In the genomic region with DNA sequence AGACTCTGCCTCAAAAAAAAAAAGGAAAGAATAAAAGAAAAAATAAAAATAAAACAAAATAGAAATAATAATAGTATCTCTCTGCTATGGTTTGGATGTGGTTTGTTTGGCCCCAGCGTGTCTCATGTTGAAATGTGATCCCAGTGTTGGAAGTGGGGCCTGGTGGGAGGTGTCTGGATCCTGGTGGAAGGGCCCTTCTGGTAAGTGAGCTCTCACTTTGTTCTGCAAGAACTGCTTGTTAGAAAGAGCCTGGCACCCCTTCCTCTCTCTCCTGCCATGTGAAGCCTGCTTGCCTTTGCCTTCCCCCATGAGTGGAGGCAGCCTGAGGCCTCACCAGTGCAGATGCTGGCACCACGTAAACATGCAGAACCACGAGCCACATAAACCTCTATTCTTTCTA, we compare ENCODE assay signal across 15 cellular contexts. TPM values are rescaled to one million over a fixed set of nuclear protein-coding genes. Genes with fewer than 3 reads are reported as not detected.
DNase-seq lines count a peak whose midpoint lies in the region; ATAC-seq and TF ChIP-seq lines count a peak whose summit lies in the region.
"Had no signal": no experiment of that assay in that cellular context is flagged by ENCODE, and none has a peak within 500 bp of the region (broad histone marks: within the 10 kb centered on the region; RNA-seq: fewer than 3 reads in every experiment).

No MANE protein-coding gene starts in this region.

- H3K4me3 ChIP-seq in IMR-90 (ENCODE audit: insufficient read depth, low read depth, low read length) = no peak overlapping the region
- no peak overlapping the region for H3K4me3 ChIP-seq in upper lobe of right lung
- H3K4me3 ChIP-seq: GM12878 had no signal

- H3K4me2 ChIP-seq in IMR-90 (ENCODE audit: low read depth, low read length) = peak overlapping the region; percentile 22; the same call in 1 of the 2 replicates

- H3K79me1 ChIP-seq in IMR-90 (ENCODE audit: low read depth in 1 of 2, low read length in 2 of 2) = no peaks in the 10 kb centered on the region; a peak in 1 of 4 replicates

- no peak overlapping the region for H3K23ac ChIP-seq in IMR-90 (ENCODE audit: low read depth, low read length)

- H4K5ac ChIP-seq in IMR-90 (ENCODE audit: low read depth, low read length) = 0 out of 2 replicates have a peak overlapping the region, but pooled peaks have one; percentile 58

- H3K18ac ChIP-seq in IMR-90 (ENCODE audit: low read depth, low read length) = no peak overlapping the region

- ATAC-seq in IMR-90 (ENCODE audit: low read depth) (peak; percentile 56), upper lobe of right lung (peak; percentile 16)

- in situ Hi-C loops in IMR-90 (cut with MboI; ENCODE audit: low sequenced_read_pairs) = loop anchor here (10.0 kb wide), 1 partner anchor 272 kb away; no protein-coding TSS in a partner anchor

- no peak overlapping the region for H2BK15ac ChIP-seq in IMR-90 (ENCODE audit: low read depth, low read length)

- POLR2A ChIA-PET in IMR-90 (lab: Charles Lee; ENCODE audit: unreplicated experiment) (no interaction called here), GM10248 (lab: Yijun Ruan, JAX) (no interaction called here)

- H4K20me1 ChIP-seq in IMR-90 (ENCODE audit: insufficient read depth, low read length) = no peaks in the 10 kb centered on the region

- H3K27me3 ChIP-seq in IMR-90 (ENCODE audit: control insufficient read depth, insufficient read depth, low read length) (no peaks in the 10 kb centered on the region), upper lobe of right lung (no peaks in the 10 kb centered on the region)
- H3K27me3 ChIP-seq: BE2C had no signal

- no TSS peak for BruUV-seq in IMR-90 (replicated peaks; lab: Mats Ljungman, UMichigan)

- no peak overlapping the region for H2BK20ac ChIP-seq in IMR-90 (ENCODE audit: low read depth, low read length)

- CTCF ChIA-PET in IMR-90 (lab: Yijun Ruan, JAX) = no interaction called here
- CTCF ChIA-PET in GM10248 (lab: Yijun Ruan, JAX) = interaction anchor here (2.0 kb wide), 1 partner anchor 136 kb away, joined by 6 read pairs; no protein-coding TSS in a partner anchor

- no peak overlapping the region for H4K8ac ChIP-seq in IMR-90 (ENCODE audit: low read depth in 2 of 2, low read length in 2 of 2)

- TF ChIP-seq POLR2A in IMR-90 (IDR thresholded peaks at IDR 0.05; ENCODE audit: low read depth, low read length) = no peak

- H3K36me3 ChIP-seq in IMR-90 (ENCODE audit: control insufficient read depth, insufficient read depth, low read length) (peaks cover 9% of the 10 kb centered on the region), upper lobe of right lung (no peaks in the 10 kb centered on the region)
- H3K36me3 ChIP-seq: BE2C had no signal

- H2AK9ac ChIP-seq in IMR-90 (replicated peaks; ENCODE audit: low read depth, low read length, poor library complexity) = no peak overlapping the region

- no peak overlapping the region for H3K14ac ChIP-seq in IMR-90 (replicated peaks; ENCODE audit: low read depth, low read length)

- TF ChIP-seq CTCF in IMR-90 (conservative IDR thresholded peaks at IDR 0.05; ENCODE audit: low read depth, low read length) (no peak), upper lobe of right lung (IDR thresholded peaks at IDR 0.05) (no peak), GM10248 (IDR thresholded peaks at IDR 0.05; ENCODE audit: control extremely low read depth, extremely low read depth, low read depth, missing control alignments) (no peak)

- H3K27ac ChIP-seq in IMR-90 (ENCODE audit: insufficient read depth, low read length) (no peak overlapping the region), upper lobe of right lung (no peak overlapping the region)

- H3K4ac ChIP-seq in IMR-90 (ENCODE audit: low read depth, low read length) = no peak overlapping the region

- H3K9ac ChIP-seq in IMR-90 (ENCODE audit: low read depth, low read length) = no peak overlapping the region

- intact Hi-C loops in IMR-90 (cut with micrococcal nuclease) (no loop called here), upper lobe of right lung (cut with DNase I) (no loop called here)

- no peak overlapping the region for H2BK5ac ChIP-seq in IMR-90 (ENCODE audit: low read depth, low read length, poor library complexity, severe bottlenecking)

- H4K91ac ChIP-seq in IMR-90 (ENCODE audit: insufficient read depth, low read depth, low read length) = no peak overlapping the region

- H2AK5ac ChIP-seq in IMR-90 (ENCODE audit: low read depth, low read length) = no peak overlapping the region

- no peak overlapping the region for H2AFZ ChIP-seq in IMR-90 (replicated peaks; ENCODE audit: low read length, poor library complexity)

- dilution Hi-C loops in IMR-90 (cut with HindIII; ENCODE audit: low sequenced_read_pairs, unreplicated experiment) = no loop called here

- H3K9me3 ChIP-seq in IMR-90 (ENCODE audit: control insufficient read depth, insufficient read depth, low read length) (no peaks in the 10 kb centered on the region), upper lobe of right lung (no peaks in the 10 kb centered on the region)
- H3K9me3 ChIP-seq: BE2C, Caco-2 had no signal

- WGBS in IMR-90 (ENCODE audit: extremely low coverage in 2 of 2, insufficient read length in 1 of 2), 2 experiments = no CpG with 5 or more reads among the region's 3 CpGs

- peak; percentile 13 for DNase-seq in IMR-90
- peak; percentile 17 for DNase-seq in NCI-H2029 (lab: John Stamatoyannopoulos, UW)
- peak; percentile 13 for DNase-seq in iris pigment epithelial cell (ENCODE audit: low read depth)
- no peak for DNase-seq in upper lobe of right lung
- DNase-seq in cerebellar nuclear complex (lab: John Stamatoyannopoulos, UW) = no peak
- DNase-seq in GM10248 (ENCODE audit: extremely low spot score) = no peak
- DNase-seq: ACHN; C1 segment of cervical spinal cord; Caco-2; CD4-positive, CD25-positive, alpha-beta regulatory T cell; CD8-positive, alpha-beta memory T cell; GF-D8; H9 had no signal

- 0 out of 2 replicates have a peak, but pooled peaks cover under 1% of the 10 kb centered on the region for H3K9me1 ChIP-seq in IMR-90 (ENCODE audit: insufficient read depth, low read length)

- no peak overlapping the region for H2BK120ac ChIP-seq in IMR-90 (ENCODE audit: low read depth, low read length)

- H3K4me1 ChIP-seq in IMR-90 (ENCODE audit: control insufficient read depth, insufficient read depth, low read length) (peaks cover 5% of the 10 kb centered on the region; the same call in 1 of the 2 replicates), upper lobe of right lung (no peaks in the 10 kb centered on the region)
- H3K4me1 ChIP-seq: Caco-2 had no signal

- H3K56ac ChIP-seq in IMR-90 (ENCODE audit: extremely low read depth, insufficient read depth, low read length) = no peak overlapping the region

- no peak for TF ChIP-seq RAD21 in IMR-90 (IDR thresholded peaks at IDR 0.05; ENCODE audit: low read length)

TF ChIP-seq in IMR-90, 13 proteins besides CTCF, POLR2A, EP300 and RAD21:
- TF ChIP-seq USF2 (IDR thresholded peaks at IDR 0.05; ENCODE audit: low read depth, low read length) (no peak), CHD1 (IDR thresholded peaks at IDR 0.05; ENCODE audit: low read depth, low read length) (no peak), MAZ (IDR thresholded peaks at IDR 0.05; ENCODE audit: borderline replicate concordance, low read depth, low read length) (no peak), SMC3 (IDR thresholded peaks at IDR 0.05; ENCODE audit: low read depth, low read length) (no peak), ELK1 (IDR thresholded peaks at IDR 0.05; ENCODE audit: borderline replicate concordance, low read depth, low read length) (no peak), FOS (IDR thresholded peaks at IDR 0.05; ENCODE audit: low read depth, low read length) (no peak), RCOR1 (IDR thresholded peaks at IDR 0.05; ENCODE audit: insufficient replicate concordance, low read length) (no peak), RFX5 (IDR thresholded peaks at IDR 0.05; ENCODE audit: low read depth, low read length) (no peak), CEBPB (IDR thresholded peaks at IDR 0.05; ENCODE audit: low read depth, low read length) (no peak), BHLHE40 (IDR thresholded peaks at IDR 0.05; ENCODE audit: low read depth, low read length) (no peak), MXI1 (IDR thresholded peaks at IDR 0.05; ENCODE audit: borderline replicate concordance, low read depth, low read length) (no peak), NFE2L2 (IDR thresholded peaks at IDR 0.05; ENCODE audit: low read depth, low read length) (no peak), MAFK (IDR thresholded peaks at IDR 0.05; ENCODE audit: low read depth, low read length) (no peak)

RNA-seq across cellular contexts. Expression of gene TMEM44, which starts 26.3 kb away (rescaled TPM):
- total RNA-seq in IMR-90 (2012; rRNA removed) (7.8 and 9.7 TPM in 2 replicates), upper lobe of right lung (25.3 TPM)
- polyA plus RNA-seq in IMR-90 (2012; rRNA removed) = 22.4 and 24.2 TPM in 2 replicates
- polyA plus RNA-seq in IMR-90 (2012; cell fraction: cytosol; rRNA removed) = 13.9 and 18.1 TPM in 2 replicates
- polyA plus RNA-seq in IMR-90 (2012; cell fraction: nucleus; rRNA removed; ENCODE audit: low replicate concordance) = 104 and 111 TPM in 2 replicates

Comparison
In these comparisons a context has a peak if more than half of its experiments do, and no peak if none do; other contexts are left out.
1. DNase-seq: peak in IMR-90 (single experiment), NCI-H2029 (single experiment) and iris pigment epithelial cell (single experiment); none in upper lobe of right lung (single experiment), cerebellar nuclear complex (0 of 2) and GM10248 (single experiment).